ENCODE assay signal across 11 cellular contexts in the genomic region with DNA sequence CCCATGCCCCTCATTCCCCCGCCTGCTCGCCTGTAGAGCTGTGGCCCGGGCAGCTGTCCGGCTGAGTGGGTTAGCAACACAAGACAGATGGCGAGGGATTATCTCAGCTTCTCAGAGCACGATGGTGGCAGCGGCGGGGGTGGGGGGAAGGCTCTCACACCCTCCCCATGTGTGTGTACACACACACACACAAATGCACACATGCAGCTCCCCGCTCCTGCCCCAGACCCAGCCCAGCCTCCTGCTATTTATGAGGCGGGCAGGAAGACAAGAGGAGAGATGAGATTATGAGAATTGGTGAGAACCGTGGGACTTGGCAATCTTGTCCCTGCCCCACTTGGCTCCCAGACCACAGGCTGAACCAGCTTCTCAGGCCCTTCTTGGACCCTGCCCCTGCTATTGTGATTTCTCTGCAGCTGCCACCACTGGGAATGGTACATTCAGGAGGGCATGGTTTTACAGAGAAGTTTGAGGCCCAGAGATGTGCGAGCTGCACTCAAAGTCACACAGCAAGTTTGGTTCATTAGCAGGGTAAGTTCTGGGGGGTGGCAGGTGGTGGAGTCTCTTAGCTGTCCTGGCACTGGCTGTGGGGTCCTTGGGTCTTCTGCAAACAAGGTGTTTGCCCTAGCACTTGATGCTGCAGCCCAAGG. TPM values are rescaled to one million over a fixed set of nuclear protein-coding genes. Genes with fewer than 3 reads are reported as not detected.
DNase-seq lines count a peak whose midpoint lies in the region; ATAC-seq, FAIRE-seq and TF ChIP-seq lines count a peak whose summit lies in the region.
"Had no signal": no experiment of that assay in that cellular context is flagged by ENCODE, and none has a peak within 500 bp of the region (broad histone marks: within the 10 kb centered on the region; RNA-seq: fewer than 3 reads in every experiment).

No MANE protein-coding gene starts in this region.

- peak overlapping the region; percentile 21; the same call in 1 of the 2 replicates for H3K4me3 Mint-ChIP-seq in WTC11

- H3K4me1 Mint-ChIP-seq in WTC11: peaks cover 59% of the 10 kb centered on the region

- H3K27ac ChIP-seq in hepatocyte: no peak overlapping the region
- H3K27ac ChIP-seq in substantia nigra (ENCODE audit: low read depth, low read length, poor library complexity, severe bottlenecking): peak overlapping the region; percentile 76

- no peak for FAIRE-seq in H54 (lab: Jason Lieb, UNC)

- WGBS in hepatocyte (ENCODE audit: low lambda C conversion rate, missing lambda C conversion rate): 78% methylated on average over 12 of the region's 12 CpGs

- peaks cover 50% of the 10 kb centered on the region for H3K27me3 Mint-ChIP-seq in WTC11 (ENCODE audit: low read depth)

- H3K9me3 ChIP-seq in hepatocyte (ENCODE audit: low read depth): no peaks in the 10 kb centered on the region
- H3K9me3 ChIP-seq: breast epithelium had no signal

- peaks cover 35% of the 10 kb centered on the region for H3K4me1 ChIP-seq in hepatocyte (ENCODE audit: insufficient read depth)

- TF ChIP-seq CTCF in WTC11 (IDR thresholded peaks at IDR 0.05): no peak
- no peak for TF ChIP-seq CTCF in hepatocyte (IDR thresholded peaks at IDR 0.05; ENCODE audit: poor library complexity)

- DNase-seq in NCI-H1694 treated with DMSO at 0.1 percent for 48 hours (lab: John Stamatoyannopoulos, UW) (peak; percentile 10), NCI-H1694 (lab: John Stamatoyannopoulos, UW) (no peak), WTC11 (ENCODE audit: low spot score) (no peak), hepatocyte (ENCODE audit: low spot score) (peak; percentile 12), substantia nigra (lab: John Stamatoyannopoulos, UW) (peak in 26 of 49 donors; percentile 26 to 78 (median 48)), KBM-7 (no peak), H54 (ENCODE audit: insufficient read length, low spot score) (no peak)
- DNase-seq: NCI-H1105 treated with DMSO at 0.1 percent for 48 hours, OCI-M1 had no signal

- H2AFZ ChIP-seq in hepatocyte: no peak overlapping the region

- H3K36me3 Mint-ChIP-seq in WTC11: no peaks in the 10 kb centered on the region

- in situ Hi-C loops in KBM-7 (cut with MboI; ENCODE audit: low pct_unique_long_range_greater_than_20kb, low sequenced_read_pairs): no loop called here

- H3K79me2 ChIP-seq in hepatocyte: no peaks in the 10 kb centered on the region

- H3K27me3 ChIP-seq in hepatocyte: peaks cover 17% of the 10 kb centered on the region

- POLR2A ChIA-PET in WTC11 (lab: Charles Lee): interaction anchor here (1.3 kb wide), 1 partner anchor 95 kb away, joined by 3 read pairs; no protein-coding TSS in a partner anchor

- TF ChIP-seq POLR2A in H54 (IDR thresholded peaks at IDR 0.05; ENCODE audit: low read depth, low read length): no peak

- no peak overlapping the region for H3K27ac Mint-ChIP-seq in WTC11

- no peaks in the 10 kb centered on the region for H3K9me3 Mint-ChIP-seq in WTC11

- H3K4me3 ChIP-seq in hepatocyte: no peak overlapping the region

- H3K4me2 ChIP-seq in hepatocyte: no peak overlapping the region

- CTCF ChIA-PET in WTC11 (lab: Charles Lee): interaction anchor here (1.0 to 9.7 kb wide), 7 partner anchors 20 to 224 kb away, joined by 3 to 99 read pairs (median 4); no protein-coding TSS in a partner anchor

- H3K36me3 ChIP-seq in hepatocyte (replicated peaks; ENCODE audit: insufficient read depth, low read depth): no peaks in the 10 kb centered on the region
- H3K36me3 ChIP-seq: breast epithelium had no signal

- H4K20me1 ChIP-seq in hepatocyte (ENCODE audit: insufficient read depth, poor library complexity, severe bottlenecking): no peaks in the 10 kb centered on the region

- H3K9me2 ChIP-seq in hepatocyte (replicated peaks; ENCODE audit: insufficient read depth): no peaks in the 10 kb centered on the region

- no peak for ATAC-seq in WTC11
- ATAC-seq in HG02798 (IDR thresholded peaks at IDR 0.05; ENCODE audit: poor library complexity, unreplicated experiment): no peak

TF ChIP-seq in WTC11, 78 proteins besides CTCF, POLR2A, EP300 and RAD21:
- TF ChIP-seq ZBTB21 (CRISPR knock-in tag; IDR thresholded peaks at IDR 0.05; ENCODE audit: borderline replicate concordance) (no peak), SMAD3 (CRISPR knock-in tag; IDR thresholded peaks at IDR 0.05; ENCODE audit: borderline replicate concordance) (no peak), IRF2 (CRISPR knock-in tag; IDR thresholded peaks at IDR 0.05; ENCODE audit: borderline replicate concordance, low read depth) (no peak), FOXK1 (CRISPR knock-in tag; IDR thresholded peaks at IDR 0.05) (no peak), ZNF219 (CRISPR knock-in tag; IDR thresholded peaks at IDR 0.05; ENCODE audit: borderline replicate concordance) (no peak), ZNF232 (CRISPR knock-in tag; IDR thresholded peaks at IDR 0.05) (no peak), GTF2I (CRISPR knock-in tag; conservative IDR thresholded peaks at IDR 0.05) (no peak), RELA (CRISPR knock-in tag; IDR thresholded peaks at IDR 0.05; ENCODE audit: borderline replicate concordance) (no peak), FOXJ3 (CRISPR knock-in tag; IDR thresholded peaks at IDR 0.05; ENCODE audit: borderline replicate concordance) (no peak)
- TF ChIP-seq, protein P1, sequence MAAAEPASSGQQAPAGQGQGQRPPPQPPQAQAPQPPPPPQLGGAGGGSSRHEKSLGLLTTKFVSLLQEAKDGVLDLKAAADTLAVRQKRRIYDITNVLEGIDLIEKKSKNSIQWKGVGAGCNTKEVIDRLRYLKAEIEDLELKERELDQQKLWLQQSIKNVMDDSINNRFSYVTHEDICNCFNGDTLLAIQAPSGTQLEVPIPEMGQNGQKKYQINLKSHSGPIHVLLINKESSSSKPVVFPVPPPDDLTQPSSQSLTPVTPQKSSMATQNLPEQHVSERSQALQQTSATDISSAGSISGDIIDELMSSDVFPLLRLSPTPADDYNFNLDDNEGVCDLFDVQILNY (CRISPR knock-in tag; IDR thresholded peaks at IDR 0.05): no peak
- TF ChIP-seq, protein P2, sequence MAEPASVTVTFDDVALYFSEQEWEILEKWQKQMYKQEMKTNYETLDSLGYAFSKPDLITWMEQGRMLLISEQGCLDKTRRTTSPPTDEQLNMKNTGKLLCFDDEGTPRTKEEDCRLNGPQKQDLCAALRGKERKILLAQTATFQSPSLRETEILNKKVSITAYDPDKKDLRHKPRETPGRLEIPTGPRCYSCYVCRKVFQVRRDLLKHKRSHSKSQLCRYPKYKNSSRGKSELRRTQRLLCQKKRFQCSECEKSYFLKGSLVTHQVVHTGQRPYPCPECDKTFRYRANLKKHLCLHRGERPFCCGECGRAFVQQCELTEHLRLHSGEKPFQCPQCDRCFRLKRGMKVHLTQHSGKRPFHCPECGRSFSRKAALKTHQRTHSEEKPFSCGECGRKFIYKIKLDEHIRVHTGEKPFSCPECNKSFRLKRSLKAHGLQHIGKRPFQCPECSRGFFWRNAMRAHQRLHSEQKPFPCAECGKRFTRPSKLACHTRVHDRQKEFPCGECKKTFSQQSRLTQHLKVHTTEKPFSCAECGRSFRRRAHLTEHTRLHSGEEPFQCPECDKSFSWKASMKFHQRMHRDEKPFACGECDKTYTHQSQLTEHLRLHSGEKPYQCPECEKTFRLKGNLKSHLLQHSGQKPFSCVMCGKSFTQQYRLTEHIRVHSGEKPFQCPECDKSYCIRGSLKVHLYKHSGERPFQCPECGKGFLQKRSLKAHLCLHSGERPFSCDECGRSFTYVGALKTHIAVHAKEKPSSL (CRISPR knock-in tag; conservative IDR thresholded peaks at IDR 0.05): no peak
- TF ChIP-seq, protein P3, sequence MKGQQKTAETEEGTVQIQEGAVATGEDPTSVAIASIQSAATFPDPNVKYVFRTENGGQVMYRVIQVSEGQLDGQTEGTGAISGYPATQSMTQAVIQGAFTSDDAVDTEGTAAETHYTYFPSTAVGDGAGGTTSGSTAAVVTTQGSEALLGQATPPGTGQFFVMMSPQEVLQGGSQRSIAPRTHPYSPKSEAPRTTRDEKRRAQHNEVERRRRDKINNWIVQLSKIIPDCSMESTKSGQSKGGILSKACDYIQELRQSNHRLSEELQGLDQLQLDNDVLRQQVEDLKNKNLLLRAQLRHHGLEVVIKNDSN (CRISPR knock-in tag; IDR thresholded peaks at IDR 0.05): no peak
- TF ChIP-seq, protein P4, sequence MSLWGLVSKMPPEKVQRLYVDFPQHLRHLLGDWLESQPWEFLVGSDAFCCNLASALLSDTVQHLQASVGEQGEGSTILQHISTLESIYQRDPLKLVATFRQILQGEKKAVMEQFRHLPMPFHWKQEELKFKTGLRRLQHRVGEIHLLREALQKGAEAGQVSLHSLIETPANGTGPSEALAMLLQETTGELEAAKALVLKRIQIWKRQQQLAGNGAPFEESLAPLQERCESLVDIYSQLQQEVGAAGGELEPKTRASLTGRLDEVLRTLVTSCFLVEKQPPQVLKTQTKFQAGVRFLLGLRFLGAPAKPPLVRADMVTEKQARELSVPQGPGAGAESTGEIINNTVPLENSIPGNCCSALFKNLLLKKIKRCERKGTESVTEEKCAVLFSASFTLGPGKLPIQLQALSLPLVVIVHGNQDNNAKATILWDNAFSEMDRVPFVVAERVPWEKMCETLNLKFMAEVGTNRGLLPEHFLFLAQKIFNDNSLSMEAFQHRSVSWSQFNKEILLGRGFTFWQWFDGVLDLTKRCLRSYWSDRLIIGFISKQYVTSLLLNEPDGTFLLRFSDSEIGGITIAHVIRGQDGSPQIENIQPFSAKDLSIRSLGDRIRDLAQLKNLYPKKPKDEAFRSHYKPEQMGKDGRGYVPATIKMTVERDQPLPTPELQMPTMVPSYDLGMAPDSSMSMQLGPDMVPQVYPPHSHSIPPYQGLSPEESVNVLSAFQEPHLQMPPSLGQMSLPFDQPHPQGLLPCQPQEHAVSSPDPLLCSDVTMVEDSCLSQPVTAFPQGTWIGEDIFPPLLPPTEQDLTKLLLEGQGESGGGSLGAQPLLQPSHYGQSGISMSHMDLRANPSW (CRISPR knock-in tag; conservative IDR thresholded peaks at IDR 0.05; ENCODE audit: low read depth): no peak

RNA-seq across cellular contexts. Expression of a gene that starts 51.0 kb away (rescaled TPM):
- total RNA-seq in WTC11 (2021) (0.55 to 0.57 TPM (median 0.57 TPM) in 3 replicates), hepatocyte (not detected in 2 replicates)
- polyA plus RNA-seq in hepatocyte: 0.54 TPM in 1 of 2 replicates, not detected in the other

Comparison
In these comparisons a context has a peak if more than half of its experiments do, and no peak if none do; other contexts are left out.
1. DNase-seq: peak in NCI-H1694 treated with DMSO at 0.1 percent for 48 hours (single experiment), hepatocyte (single experiment) and substantia nigra (26 of 49); none in NCI-H1694 (single experiment), WTC11 (single experiment), KBM-7 (single experiment) and H54 (single experiment).